29 cellular contexts compared by ENCODE assay signal in the genomic region with DNA sequence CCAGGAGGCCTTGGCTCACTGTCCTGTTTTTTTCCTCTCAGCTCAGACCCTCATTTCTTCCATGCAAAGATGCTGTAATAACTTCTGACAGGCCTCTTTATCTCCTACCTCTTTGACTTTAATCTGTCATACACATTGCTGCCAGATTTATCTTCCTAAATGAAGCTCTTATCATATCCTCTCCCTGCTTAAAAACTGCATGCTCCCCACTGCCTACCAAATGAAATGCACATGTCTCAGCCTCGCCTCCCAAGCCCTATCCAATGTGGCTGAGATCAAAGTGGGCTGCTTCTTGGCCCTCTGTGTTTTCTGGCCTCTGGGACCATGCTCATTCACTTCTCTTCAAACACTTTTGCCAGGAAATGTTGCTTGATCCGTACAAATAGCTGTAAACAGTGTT.
"Had no signal": no experiment of that assay in that cellular context is flagged by ENCODE, and none has a peak within 500 bp of the region (broad histone marks: within the 10 kb centered on the region; RNA-seq: fewer than 3 reads in every experiment).

No MANE protein-coding gene starts in this region.

- H3K4me1 ChIP-seq: SJCRH30 had no signal

- ATAC-seq: activated CD4-positive, alpha-beta T cell treated with anti-CD3 and anti-CD28 coated beads for 36 hours; activated T-helper 17 cell treated with anti-CD3 and anti-CD28 coated beads, Interleukin-2, amount 50 U/mL, for 72 hours; Panc1; Right ventricle myocardium inferior had no signal

- H3K36me3 ChIP-seq: brain microvascular endothelial cell, cardiac muscle cell, SJCRH30 had no signal

- H3K27ac Mint-ChIP-seq: activated CD4-positive, alpha-beta memory T cell treated with anti-CD3 and anti-CD28 coated beads, Interleukin-2, amount 10 ng/mL, durations not matched to agents 7 days and 5 days; activated CD4-positive, alpha-beta T cell treated with anti-CD3 and anti-CD28 coated beads for 36 hours; activated naive CD4-positive, alpha-beta T cell treated with anti-CD3 and anti-CD28 coated beads for 36 hours; activated naive CD8-positive, alpha-beta T cell; activated T-helper 17 cell treated with anti-CD3 and anti-CD28 coated beads, Interleukin-2, amount 50 U/mL, for 72 hours had no signal

- H3K4me3 ChIP-seq: cardiac muscle cell, SJCRH30 had no signal

- H3K9me3 Mint-ChIP-seq: activated CD4-positive, alpha-beta memory T cell treated with anti-CD3 and anti-CD28 coated beads, Interleukin-2, amount 10 ng/mL, durations not matched to agents 7 days and 5 days; activated T-helper 17 cell treated with anti-CD3 and anti-CD28 coated beads, Interleukin-2, amount 50 U/mL, for 72 hours had no signal

- H3K9me3 ChIP-seq: SJCRH30 had no signal

- H3K4me3 Mint-ChIP-seq: activated CD4-positive, alpha-beta memory T cell treated with anti-CD3 and anti-CD28 coated beads, Interleukin-2, amount 10 ng/mL, durations not matched to agents 7 days and 5 days; activated CD4-positive, alpha-beta T cell treated with anti-CD3 and anti-CD28 coated beads for 36 hours; activated naive CD4-positive, alpha-beta T cell treated with anti-CD3 and anti-CD28 coated beads for 36 hours; activated naive CD8-positive, alpha-beta T cell; activated T-helper 17 cell treated with anti-CD3 and anti-CD28 coated beads, Interleukin-2, amount 50 U/mL, for 72 hours had no signal

- H3K4me1 Mint-ChIP-seq: activated CD4-positive, alpha-beta memory T cell treated with anti-CD3 and anti-CD28 coated beads, Interleukin-2, amount 10 ng/mL, durations not matched to agents 7 days and 5 days; activated T-helper 17 cell treated with anti-CD3 and anti-CD28 coated beads, Interleukin-2, amount 50 U/mL, for 72 hours had no signal

- FAIRE-seq: astrocyte had no signal

- H3K27me3 Mint-ChIP-seq: activated naive CD8-positive, alpha-beta T cell; activated T-helper 17 cell treated with anti-CD3 and anti-CD28 coated beads, Interleukin-2, amount 50 U/mL, for 72 hours had no signal

- DNase-seq: activated CD4-positive, alpha-beta memory T cell treated with anti-CD3 and anti-CD28 coated beads, Interleukin-2, amount 10 ng/mL, durations not matched to agents 7 days and 5 days; activated CD4-positive, alpha-beta T cell treated with anti-CD3 and anti-CD28 coated beads for 36 hours; activated CD4-positive, alpha-beta T cell treated with anti-CD3 and anti-CD28 coated beads, Interleukin-2, amount 50 U/mL, for 1 hour; activated gamma-delta T cell; activated naive CD4-positive, alpha-beta T cell treated with anti-CD3 and anti-CD28 coated beads for 36 hours; activated T-cell treated with anti-CD3 and anti-CD28 coated beads for 4 hours; activated T-cell treated with anti-CD3 and anti-CD28 coated beads, Interleukin-2, amount 50 U/mL, for 48 hours; amygdala; brain microvascular endothelial cell; Karpas-422; NCI-H146; NCI-H1930; NCI-H2171; NCI-H345; NCI-H510A; NCI-H526 treated with DMSO at 0.1 percent for 48 hours; NK-92 treated with Interleukin-12 subunit alpha and Interleukin-12 subunit beta, amount 100 ng/mL, for 24 hours; OCI-M1; RPMI8226; SJCRH30; T-helper 2 cell; T1000 had no signal

- H3K27me3 ChIP-seq: brain microvascular endothelial cell, cardiac muscle cell had no signal

- H3K36me3 Mint-ChIP-seq: activated naive CD8-positive, alpha-beta T cell had no signal

- H3K27ac ChIP-seq: brain microvascular endothelial cell, cardiac muscle cell, SJCRH30, VCaP had no signal
